1 cellular context compared by ENCODE assay signal in the genomic region with DNA sequence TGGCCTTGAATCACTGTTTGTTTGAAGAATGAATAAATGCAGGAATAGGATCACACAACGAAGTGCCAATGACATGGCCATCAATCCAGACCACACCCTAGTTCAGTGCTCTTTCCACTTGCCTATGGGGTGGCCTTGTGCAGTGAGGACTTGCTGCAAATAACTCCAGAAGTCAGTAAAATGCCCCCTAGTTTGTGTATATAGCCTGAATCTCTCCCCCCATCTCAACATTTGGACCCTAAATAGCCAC.
TF ChIP-seq lines count a peak whose summit lies in the region.

No MANE protein-coding gene starts in this region.

TF ChIP-seq in HepG2, 621 proteins besides CTCF, POLR2A, EP300 and RAD21 (continued from another document and continues in another):
- peak; percentile 60; the same call in 1 of the 2 replicates for TF ChIP-seq ZNF564 (CRISPR knock-in tag; IDR thresholded peaks at IDR 0.05)
- no peak for TF ChIP-seq JDP2 (CRISPR knock-in tag; IDR thresholded peaks at IDR 0.05; ENCODE audit: borderline replicate concordance)
- TF ChIP-seq ZNF549 (CRISPR knock-in tag; IDR thresholded peaks at IDR 0.05) = 0 out of 2 replicates have a peak, but pooled peaks have one; percentile 36
- no peak for TF ChIP-seq BRCA1 (CRISPR knock-in tag; IDR thresholded peaks at IDR 0.05)
- TF ChIP-seq HOXD1 (CRISPR knock-in tag; IDR thresholded peaks at IDR 0.05) = no peak
- TF ChIP-seq SKI (IDR thresholded peaks at IDR 0.05; ENCODE audit: partially characterized antibody) = no peak
- no peak for TF ChIP-seq REPIN1 (CRISPR knock-in tag; IDR thresholded peaks at IDR 0.05; ENCODE audit: borderline replicate concordance, low read depth)
- TF ChIP-seq ZSCAN20 (CRISPR knock-in tag; IDR thresholded peaks at IDR 0.05; ENCODE audit: borderline replicate concordance) = peak; percentile 58; the same call in 1 of the 2 replicates
- no peak for TF ChIP-seq ZNF407 (CRISPR knock-in tag; IDR thresholded peaks at IDR 0.05; ENCODE audit: not compliant biosample characterization)
- peak; percentile 84; the same call in 1 of the 2 replicates for TF ChIP-seq MEIS1 (CRISPR knock-in tag; IDR thresholded peaks at IDR 0.05; ENCODE audit: borderline replicate concordance)
- TF ChIP-seq SCMH1 (CRISPR knock-in tag; IDR thresholded peaks at IDR 0.05; ENCODE audit: borderline replicate concordance) = no peak
- no peak for TF ChIP-seq EED (CRISPR knock-in tag; IDR thresholded peaks at IDR 0.05)
- no peak for TF ChIP-seq ZXDC (CRISPR knock-in tag; IDR thresholded peaks at IDR 0.05)
- no peak for TF ChIP-seq EHMT2 (IDR thresholded peaks at IDR 0.05; ENCODE audit: borderline replicate concordance, low read depth, low read length)
- TF ChIP-seq MAFK (conservative IDR thresholded peaks at IDR 0.05 in 1 of 2, IDR thresholded peaks at IDR 0.05 in 1 of 2; ENCODE audit: low read length in 2 of 2) = no peak
- no peak for TF ChIP-seq KDM5B (CRISPR knock-in tag; IDR thresholded peaks at IDR 0.05; ENCODE audit: borderline replicate concordance)
- no peak for TF ChIP-seq SOX5 (CRISPR knock-in tag; IDR thresholded peaks at IDR 0.05; ENCODE audit: borderline replicate concordance)
- no peak for TF ChIP-seq PITX1 (CRISPR knock-in tag; IDR thresholded peaks at IDR 0.05)
- TF ChIP-seq CREB1 (IDR thresholded peaks at IDR 0.05) = no peak
- no peak for TF ChIP-seq CREB1 (CRISPR knock-in tag; IDR thresholded peaks at IDR 0.05)
- no peak for TF ChIP-seq SKIL (CRISPR knock-in tag; IDR thresholded peaks at IDR 0.05; ENCODE audit: borderline replicate concordance)
- TF ChIP-seq ZBTB8A (CRISPR knock-in tag; IDR thresholded peaks at IDR 0.05; ENCODE audit: borderline replicate concordance, low read depth) = 0 out of 2 replicates have a peak, but pooled peaks have one; percentile 23
- TF ChIP-seq, protein P1, sequence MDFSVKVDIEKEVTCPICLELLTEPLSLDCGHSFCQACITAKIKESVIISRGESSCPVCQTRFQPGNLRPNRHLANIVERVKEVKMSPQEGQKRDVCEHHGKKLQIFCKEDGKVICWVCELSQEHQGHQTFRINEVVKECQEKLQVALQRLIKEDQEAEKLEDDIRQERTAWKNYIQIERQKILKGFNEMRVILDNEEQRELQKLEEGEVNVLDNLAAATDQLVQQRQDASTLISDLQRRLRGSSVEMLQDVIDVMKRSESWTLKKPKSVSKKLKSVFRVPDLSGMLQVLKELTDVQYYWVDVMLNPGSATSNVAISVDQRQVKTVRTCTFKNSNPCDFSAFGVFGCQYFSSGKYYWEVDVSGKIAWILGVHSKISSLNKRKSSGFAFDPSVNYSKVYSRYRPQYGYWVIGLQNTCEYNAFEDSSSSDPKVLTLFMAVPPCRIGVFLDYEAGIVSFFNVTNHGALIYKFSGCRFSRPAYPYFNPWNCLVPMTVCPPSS (IDR thresholded peaks at IDR 0.05) = no peak
- no peak; the same call in 1 of the 2 replicates for TF ChIP-seq ZNF710 (CRISPR knock-in tag; IDR thresholded peaks at IDR 0.05; ENCODE audit: borderline replicate concordance)
- no peak for TF ChIP-seq GATAD1 (CRISPR knock-in tag; IDR thresholded peaks at IDR 0.05)
- TF ChIP-seq TFDP1 (CRISPR knock-in tag; IDR thresholded peaks at IDR 0.05; ENCODE audit: borderline replicate concordance) = no peak
- TF ChIP-seq DBP (CRISPR knock-in tag; IDR thresholded peaks at IDR 0.05; ENCODE audit: not compliant biosample characterization) = no peak
- TF ChIP-seq ZNF816 (CRISPR knock-in tag; IDR thresholded peaks at IDR 0.05; ENCODE audit: borderline replicate concordance) = no peak
- TF ChIP-seq CREB3 (CRISPR knock-in tag; IDR thresholded peaks at IDR 0.05) = 0 out of 2 replicates have a peak, but pooled peaks have one; percentile 64
- TF ChIP-seq DPF2 (CRISPR knock-in tag; IDR thresholded peaks at IDR 0.05; ENCODE audit: borderline replicate concordance, low read depth) = no peak; the same call in 1 of the 2 replicates
